22 cellular contexts compared by ENCODE assay signal in genomic region chr14:99194736-99195135, GRCh38.
A peak's percentile ranks its signal among the peaks of the same experiment; 100 is the strongest.
DNase-seq lines count a peak whose midpoint lies in the region; ATAC-seq and TF ChIP-seq lines count a peak whose summit lies in the region.
"Had no signal": no experiment of that assay in that cellular context is flagged by ENCODE, and none has a peak within 500 bp of the region (broad histone marks: within the 10 kb centered on the region; RNA-seq: fewer than 3 reads in every experiment).

No MANE protein-coding gene starts in this region.

- H3K27ac Mint-ChIP-seq in T-helper 2 cell treated with Interferon-gamma antibody and Interleukin-4, amounts not matched to agents 5 μg/mL and 100 μg/mL, for 36 hours = peak overlapping the region; percentile 90
- peak overlapping the region in 1 of 7 donors; percentile 74 for H3K27ac Mint-ChIP-seq in CD14-positive monocyte
- peak overlapping the region; percentile 88 for H3K27ac Mint-ChIP-seq in activated CD4-positive, alpha-beta memory T cell treated with anti-CD3 and anti-CD28 coated beads, Interleukin-2, amount 10 ng/mL, durations not matched to agents 7 days and 5 days
- peak overlapping the region; percentile 92 to 99 for H3K27ac Mint-ChIP-seq in effector memory CD8-positive, alpha-beta T cell

- no peak for DNase-seq in T-helper 2 cell treated with Interferon-gamma antibody and Interleukin-4, amounts not matched to agents 5 μg/mL and 100 μg/mL, for 36 hours (ENCODE audit: low spot score)
- no peak for DNase-seq in T-helper 2 cell
- peak; percentile 40 for DNase-seq in CD14-positive monocyte (ENCODE audit: low spot score)
- DNase-seq in activated CD4-positive, alpha-beta memory T cell treated with anti-CD3 and anti-CD28 coated beads, Interleukin-2, amount 10 ng/mL, durations not matched to agents 7 days and 5 days = no peak
- no peak for DNase-seq in effector memory CD8-positive, alpha-beta T cell
- DNase-seq in brain microvascular endothelial cell = no peak
- DNase-seq in stimulated activated CD8-positive, alpha-beta memory T cell treated with anti-CD3 and anti-CD28 coated beads, Interleukin-4, amount 100 ng/mL, for 48 hours = no peak
- DNase-seq: 8988T; activated CD4-positive, CD25-positive, alpha-beta regulatory T cell treated with anti-CD3 and anti-CD28 coated beads, Interleukin-2, amount 50 U/mL, for 72 hours; adrenal gland; BE2C; dermis blood vessel endothelial cell; EL; glutamatergic neuron; GM23248; MV-4-11; NCI-H1694 treated with DMSO at 0.1 percent for 48 hours; NCI-H526 treated with DMSO at 0.1 percent for 48 hours; small intestine; stimulated activated CD4-positive, alpha-beta T cell treated with anti-CD3 and anti-CD28 coated beads, Interleukin-4, amount 100 ng/mL, for 24 hours had no signal

- in situ Hi-C loops in brain microvascular endothelial cell (cut with HindIII; ENCODE audit: low pct_ligation_motif_present, low sequenced_read_pairs) = no loop called here

- CTCF ChIA-PET in activated CD4-positive, alpha-beta memory T cell treated with anti-CD3 and anti-CD28 coated beads, Interleukin-2, amount 10 ng/mL, durations not matched to agents 7 days and 5 days (lab: Charles Lee) = interaction anchor here (1.6 kb wide), 1 partner anchor 77 kb away, joined by 3 read pairs; the partner anchor contains the start of gene BCL11B

- intact Hi-C loops in CD14-positive monocyte (cut with micrococcal nuclease) = no loop called here

- no peak overlapping the region for H3K4me3 Mint-ChIP-seq in T-helper 2 cell treated with Interferon-gamma antibody and Interleukin-4, amounts not matched to agents 5 μg/mL and 100 μg/mL, for 36 hours
- H3K4me3 Mint-ChIP-seq in CD14-positive monocyte = no peak overlapping the region
- no peak overlapping the region for H3K4me3 Mint-ChIP-seq in activated CD4-positive, alpha-beta memory T cell treated with anti-CD3 and anti-CD28 coated beads, Interleukin-2, amount 10 ng/mL, durations not matched to agents 7 days and 5 days
- H3K4me3 Mint-ChIP-seq in effector memory CD8-positive, alpha-beta T cell = peak overlapping the region; percentile 44 to 64
- H3K4me3 Mint-ChIP-seq: type B pancreatic cell had no signal

- no peak overlapping the region for H3K27ac ChIP-seq in brain microvascular endothelial cell
- H3K27ac ChIP-seq: adrenal gland, GM23248 had no signal

- H3K9me3 Mint-ChIP-seq in T-helper 2 cell treated with Interferon-gamma antibody and Interleukin-4, amounts not matched to agents 5 μg/mL and 100 μg/mL, for 36 hours = no peaks in the 10 kb centered on the region
- no peaks in the 10 kb centered on the region for H3K9me3 Mint-ChIP-seq in CD14-positive monocyte
- no peaks in the 10 kb centered on the region for H3K9me3 Mint-ChIP-seq in activated CD4-positive, alpha-beta memory T cell treated with anti-CD3 and anti-CD28 coated beads, Interleukin-2, amount 10 ng/mL, durations not matched to agents 7 days and 5 days
- H3K9me3 Mint-ChIP-seq in effector memory CD8-positive, alpha-beta T cell = no peaks in the 10 kb centered on the region
- H3K9me3 Mint-ChIP-seq: type B pancreatic cell had no signal

- no peaks in the 10 kb centered on the region for H3K36me3 ChIP-seq in brain microvascular endothelial cell (replicated peaks)
- H3K36me3 ChIP-seq: adrenal gland, BE2C had no signal

- POLR2A ChIA-PET in activated CD4-positive, alpha-beta memory T cell treated with anti-CD3 and anti-CD28 coated beads, Interleukin-2, amount 10 ng/mL, durations not matched to agents 7 days and 5 days (lab: Charles Lee) = interaction anchor here (1.1 to 1.9 kb wide), 6 partner anchors 9 to 76 kb away, joined by 3 to 7 read pairs (median 4); no protein-coding TSS in a partner anchor

- peaks cover 91% of the 10 kb centered on the region for H3K4me1 Mint-ChIP-seq in T-helper 2 cell treated with Interferon-gamma antibody and Interleukin-4, amounts not matched to agents 5 μg/mL and 100 μg/mL, for 36 hours (ENCODE audit: low read depth)
- peaks cover 9% of the 10 kb centered on the region for H3K4me1 Mint-ChIP-seq in CD14-positive monocyte
- peaks cover 97% of the 10 kb centered on the region for H3K4me1 Mint-ChIP-seq in activated CD4-positive, alpha-beta memory T cell treated with anti-CD3 and anti-CD28 coated beads, Interleukin-2, amount 10 ng/mL, durations not matched to agents 7 days and 5 days
- H3K4me1 Mint-ChIP-seq in effector memory CD8-positive, alpha-beta T cell (ENCODE audit: low read depth in 2 of 2) = peaks cover 82 to 87% of the 10 kb centered on the region in 2 donors

- H3K4me3 ChIP-seq in brain microvascular endothelial cell (ENCODE audit: low read depth, low read length) = no peak overlapping the region
- H3K4me3 ChIP-seq: adrenal gland, GM23248 had no signal

- H3K27me3 ChIP-seq in brain microvascular endothelial cell (replicated peaks) = no peaks in the 10 kb centered on the region
- H3K27me3 ChIP-seq: adrenal gland had no signal

- no peak for ATAC-seq in effector memory CD8-positive, alpha-beta T cell (replicated peaks)
- ATAC-seq in HG03135 (IDR thresholded peaks at IDR 0.05; ENCODE audit: unreplicated experiment) = no peak

- TF ChIP-seq CTCF in CD14-positive monocyte (IDR thresholded peaks at IDR 0.05) (no peak), brain microvascular endothelial cell (IDR thresholded peaks at IDR 0.05; ENCODE audit: low read depth, low read length, missing control alignments) (no peak)

- H3K36me3 Mint-ChIP-seq in T-helper 2 cell treated with Interferon-gamma antibody and Interleukin-4, amounts not matched to agents 5 μg/mL and 100 μg/mL, for 36 hours (ENCODE audit: low read depth) = peaks cover 71% of the 10 kb centered on the region
- no peaks in the 10 kb centered on the region for H3K36me3 Mint-ChIP-seq in CD14-positive monocyte
- H3K36me3 Mint-ChIP-seq in activated CD4-positive, alpha-beta memory T cell treated with anti-CD3 and anti-CD28 coated beads, Interleukin-2, amount 10 ng/mL, durations not matched to agents 7 days and 5 days (ENCODE audit: low read depth) = peaks cover 62% of the 10 kb centered on the region
- peaks cover 75% of the 10 kb centered on the region for H3K36me3 Mint-ChIP-seq in effector memory CD8-positive, alpha-beta T cell (ENCODE audit: insufficient read depth)
- H3K36me3 Mint-ChIP-seq: type B pancreatic cell had no signal

- no peaks in the 10 kb centered on the region for H3K27me3 Mint-ChIP-seq in T-helper 2 cell treated with Interferon-gamma antibody and Interleukin-4, amounts not matched to agents 5 μg/mL and 100 μg/mL, for 36 hours (ENCODE audit: low read depth)
- H3K27me3 Mint-ChIP-seq in CD14-positive monocyte (ENCODE audit: low read depth in 3 of 3) = peaks cover 15 to 20% (median 17%) of the 10 kb centered on the region in 3 donors
- H3K27me3 Mint-ChIP-seq in activated CD4-positive, alpha-beta memory T cell treated with anti-CD3 and anti-CD28 coated beads, Interleukin-2, amount 10 ng/mL, durations not matched to agents 7 days and 5 days = no peaks in the 10 kb centered on the region
- H3K27me3 Mint-ChIP-seq in effector memory CD8-positive, alpha-beta T cell = no peaks in the 10 kb centered on the region
- H3K27me3 Mint-ChIP-seq: type B pancreatic cell had no signal

Comparison
In these comparisons a context has a peak if more than half of its experiments do, and no peak if none do; other contexts are left out.
1. H3K4me3 Mint-ChIP-seq: peak in effector memory CD8-positive, alpha-beta T cell (2 of 2); none in T-helper 2 cell treated with Interferon-gamma antibody and Interleukin-4, amounts not matched to agents 5 μg/mL and 100 μg/mL, for 36 hours (single experiment), CD14-positive monocyte (0 of 2) and activated CD4-positive, alpha-beta memory T cell treated with anti-CD3 and anti-CD28 coated beads, Interleukin-2, amount 10 ng/mL, durations not matched to agents 7 days and 5 days (single experiment).